11 cellular contexts compared by ENCODE assay signal in genomic region chr15:90336705-90337141, GRCh38. TPM values are rescaled to one million over a fixed set of nuclear protein-coding genes. Genes with fewer than 3 reads are reported as not detected.
DNase-seq lines count a peak whose midpoint lies in the region; ATAC-seq and TF ChIP-seq lines count a peak whose summit lies in the region.
"Had no signal": no experiment of that assay in that cellular context is flagged by ENCODE, and none has a peak within 500 bp of the region (broad histone marks: within the 10 kb centered on the region; RNA-seq: fewer than 3 reads in every experiment).

No MANE protein-coding gene starts in this region.

- no peak for TF ChIP-seq CTCF in gastroesophageal sphincter (IDR thresholded peaks at IDR 0.05)
- TF ChIP-seq CTCF in hepatocyte (IDR thresholded peaks at IDR 0.05; ENCODE audit: poor library complexity): no peak
- no peak for TF ChIP-seq CTCF in GM13977 (IDR thresholded peaks at IDR 0.05; ENCODE audit: extremely low read depth, insufficient read depth, missing control alignments)
- TF ChIP-seq CTCF in omental fat pad (IDR thresholded peaks at IDR 0.05): no peak

- no peaks in the 10 kb centered on the region for H3K36me3 Mint-ChIP-seq in activated naive CD4-positive, alpha-beta T cell treated with anti-CD3 and anti-CD28 coated beads, Interleukin-2, amount 10 ng/mL, durations not matched to agents 7 days and 5 days
- H3K36me3 Mint-ChIP-seq in T-helper 2 cell treated with Interferon-gamma antibody and Interleukin-4, amounts not matched to agents 5 μg/mL and 100 μg/mL, for 36 hours (ENCODE audit: low read depth): no peaks in the 10 kb centered on the region

- H3K9me2 ChIP-seq in hepatocyte (replicated peaks; ENCODE audit: insufficient read depth): no peaks in the 10 kb centered on the region

- no peaks in the 10 kb centered on the region for H3K9me3 ChIP-seq in gastroesophageal sphincter
- H3K9me3 ChIP-seq in thymus (ENCODE audit: control insufficient read depth): no peaks in the 10 kb centered on the region
- no peaks in the 10 kb centered on the region for H3K9me3 ChIP-seq in hepatocyte (ENCODE audit: low read depth)
- H3K9me3 ChIP-seq: esophagus muscularis mucosa, tibial artery had no signal

- H3K27me3 ChIP-seq in gastroesophageal sphincter (no peaks in the 10 kb centered on the region), thymus (ENCODE audit: control insufficient read depth, insufficient read depth) (no peaks in the 10 kb centered on the region), hepatocyte (no peaks in the 10 kb centered on the region)
- H3K27me3 ChIP-seq: esophagus muscularis mucosa, tibial artery had no signal

- peak; percentile 45 for DNase-seq in activated naive CD4-positive, alpha-beta T cell treated with anti-CD3 and anti-CD28 coated beads, Interleukin-2, amount 10 ng/mL, durations not matched to agents 7 days and 5 days
- no peak for DNase-seq in activated naive CD4-positive, alpha-beta T cell treated with anti-CD3 and anti-CD28 coated beads, Interleukin-2, amount 50 U/mL, for 16 hours
- no peak for DNase-seq in T-helper 2 cell treated with Interferon-gamma antibody and Interleukin-4, amounts not matched to agents 5 μg/mL and 100 μg/mL, for 36 hours (ENCODE audit: low spot score)
- DNase-seq in hepatocyte (ENCODE audit: low spot score) (no peak), GM13977 (ENCODE audit: low spot score) (no peak), omental fat pad (ENCODE audit: low spot score) (no peak)
- DNase-seq: NCI-H1105 treated with DMSO at 0.1 percent for 48 hours had no signal

- 72% methylated on average over 5 of the region's 5 CpGs; no CpG with 5 or more reads in 1 of the 2 donors for WGBS in gastroesophageal sphincter (ENCODE audit: low coverage in 1 of 2), 2 donors
- WGBS in thymus: 7% methylated on average over 5 of the region's 5 CpGs
- 69% methylated on average over 5 of the region's 5 CpGs for WGBS in hepatocyte (ENCODE audit: low lambda C conversion rate, missing lambda C conversion rate)

- H3K79me2 ChIP-seq in hepatocyte: no peaks in the 10 kb centered on the region

- TF ChIP-seq POLR2A in gastroesophageal sphincter (IDR thresholded peaks at IDR 0.05): no peak

- peak; percentile 34 for ATAC-seq in gastroesophageal sphincter
- ATAC-seq in omental fat pad (ENCODE audit: low FRiP score): no peak

- H3K9me3 Mint-ChIP-seq in activated naive CD4-positive, alpha-beta T cell treated with anti-CD3 and anti-CD28 coated beads, Interleukin-2, amount 10 ng/mL, durations not matched to agents 7 days and 5 days: no peaks in the 10 kb centered on the region
- H3K9me3 Mint-ChIP-seq in T-helper 2 cell treated with Interferon-gamma antibody and Interleukin-4, amounts not matched to agents 5 μg/mL and 100 μg/mL, for 36 hours: no peaks in the 10 kb centered on the region

- no peaks in the 10 kb centered on the region for H3K27me3 Mint-ChIP-seq in activated naive CD4-positive, alpha-beta T cell treated with anti-CD3 and anti-CD28 coated beads, Interleukin-2, amount 10 ng/mL, durations not matched to agents 7 days and 5 days
- no peaks in the 10 kb centered on the region for H3K27me3 Mint-ChIP-seq in T-helper 2 cell treated with Interferon-gamma antibody and Interleukin-4, amounts not matched to agents 5 μg/mL and 100 μg/mL, for 36 hours (ENCODE audit: low read depth)

- no peak overlapping the region for H3K27ac Mint-ChIP-seq in activated naive CD4-positive, alpha-beta T cell treated with anti-CD3 and anti-CD28 coated beads, Interleukin-2, amount 10 ng/mL, durations not matched to agents 7 days and 5 days
- H3K27ac Mint-ChIP-seq in T-helper 2 cell treated with Interferon-gamma antibody and Interleukin-4, amounts not matched to agents 5 μg/mL and 100 μg/mL, for 36 hours: peak overlapping the region; percentile 13

- H3K4me1 Mint-ChIP-seq in activated naive CD4-positive, alpha-beta T cell treated with anti-CD3 and anti-CD28 coated beads, Interleukin-2, amount 10 ng/mL, durations not matched to agents 7 days and 5 days: peaks cover 10% of the 10 kb centered on the region
- peaks cover 17% of the 10 kb centered on the region for H3K4me1 Mint-ChIP-seq in T-helper 2 cell treated with Interferon-gamma antibody and Interleukin-4, amounts not matched to agents 5 μg/mL and 100 μg/mL, for 36 hours (ENCODE audit: low read depth)

- H3K4me1 ChIP-seq in gastroesophageal sphincter (no peaks in the 10 kb centered on the region), thymus (ENCODE audit: control insufficient read depth, insufficient read depth, low read length) (peaks cover 9% of the 10 kb centered on the region), hepatocyte (ENCODE audit: insufficient read depth) (peaks cover 9% of the 10 kb centered on the region)
- H3K4me1 ChIP-seq: esophagus muscularis mucosa had no signal

- no peaks in the 10 kb centered on the region for H4K20me1 ChIP-seq in hepatocyte (ENCODE audit: insufficient read depth, poor library complexity, severe bottlenecking)

- CTCF ChIA-PET in activated naive CD4-positive, alpha-beta T cell treated with anti-CD3 and anti-CD28 coated beads, Interleukin-2, amount 10 ng/mL, durations not matched to agents 7 days and 5 days (lab: Charles Lee): interaction anchor here (1.0 to 2.7 kb wide), 4 partner anchors 17 to 145 kb away, joined by 5 to 16 read pairs (median 8); no protein-coding TSS in a partner anchor

- no peak overlapping the region for H3K4me3 ChIP-seq in gastroesophageal sphincter
- H3K4me3 ChIP-seq in thymus (ENCODE audit: low read length): no peak overlapping the region
- H3K4me3 ChIP-seq in hepatocyte: no peak overlapping the region
- H3K4me3 ChIP-seq: esophagus muscularis mucosa, tibial artery had no signal

- no peak for TF ChIP-seq EP300 in gastroesophageal sphincter (IDR thresholded peaks at IDR 0.05)

- no peak overlapping the region for H3K4me2 ChIP-seq in hepatocyte

- no peak overlapping the region for H2AFZ ChIP-seq in hepatocyte

- H3K36me3 ChIP-seq in gastroesophageal sphincter: no peaks in the 10 kb centered on the region
- no peaks in the 10 kb centered on the region for H3K36me3 ChIP-seq in thymus (ENCODE audit: control insufficient read depth, insufficient read depth)
- no peaks in the 10 kb centered on the region for H3K36me3 ChIP-seq in hepatocyte (replicated peaks; ENCODE audit: insufficient read depth, low read depth)
- H3K36me3 ChIP-seq: esophagus muscularis mucosa, tibial artery had no signal

- H3K27ac ChIP-seq in gastroesophageal sphincter (no peak overlapping the region), thymus (ENCODE audit: low read depth) (peak overlapping the region; percentile 69), hepatocyte (no peak overlapping the region)
- H3K27ac ChIP-seq: esophagus muscularis mucosa, tibial artery had no signal

- in situ Hi-C loops in GM13977 (cut with MboI; ENCODE audit: low pct_unique_long_range_greater_than_20kb, low sequenced_read_pairs, unreplicated experiment): no loop called here

- no peak overlapping the region for H3K4me3 Mint-ChIP-seq in activated naive CD4-positive, alpha-beta T cell treated with anti-CD3 and anti-CD28 coated beads, Interleukin-2, amount 10 ng/mL, durations not matched to agents 7 days and 5 days
- H3K4me3 Mint-ChIP-seq in T-helper 2 cell treated with Interferon-gamma antibody and Interleukin-4, amounts not matched to agents 5 μg/mL and 100 μg/mL, for 36 hours: no peak overlapping the region

RNA-seq across cellular contexts. Expression of gene ZNF774, which starts 15.4 kb away (rescaled TPM):
- total RNA-seq in gastroesophageal sphincter (10 to 100 TPM in 1 of 4 donors, 1 to 10 TPM in 2, under 1 TPM in 1; 0.78 to 17.2 (median 1.1) TPM), hepatocyte (2.1 and 4.1 TPM in 2 replicates), omental fat pad (1 to 10 TPM in 2 of 4 donors, under 1 TPM in 2; 0.36 to 1.8 (median 1.1) TPM)
- polyA plus RNA-seq in thymus (1.9 TPM), hepatocyte (2.1 and 2.3 TPM in 2 replicates)

RNA-seq across cellular contexts. Expression of gene IQGAP1, which starts 51.3 kb away (rescaled TPM):
- total RNA-seq in gastroesophageal sphincter: 100 to 1,000 TPM; 210 to 360 (median 245) TPM
- polyA plus RNA-seq in thymus: 144 TPM
- total RNA-seq in hepatocyte: 102 and 125 TPM in 2 replicates
- 60.4 and 65.8 TPM in 2 replicates for polyA plus RNA-seq in hepatocyte
- 100 to 1,000 TPM; 220 to 320 (median 295) TPM for total RNA-seq in omental fat pad
